In the genomic region with DNA sequence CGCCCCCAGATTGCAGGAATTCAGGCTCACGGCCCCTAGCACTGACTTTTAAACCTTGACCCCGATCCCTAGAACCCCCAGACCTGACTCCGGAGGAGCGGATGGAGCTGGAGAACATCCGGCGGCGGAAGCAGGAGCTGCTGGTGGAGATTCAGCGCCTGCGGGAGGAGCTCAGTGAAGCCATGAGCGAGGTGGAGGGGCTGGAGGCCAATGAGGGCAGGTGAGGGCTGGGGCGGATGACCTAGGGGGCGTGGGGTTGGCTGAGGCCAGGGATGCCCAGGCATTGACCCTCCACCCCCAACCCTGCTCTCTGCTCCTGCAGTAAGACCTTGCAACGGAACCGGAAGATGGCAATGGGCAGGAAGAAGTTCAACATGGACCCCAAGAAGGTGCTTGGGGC, we compare ENCODE assay signal across 8 cellular contexts. TPM values are rescaled to one million over a fixed set of nuclear protein-coding genes. Genes with fewer than 3 reads are reported as not detected.
DNase-seq lines count a peak whose midpoint lies in the region; ATAC-seq, FAIRE-seq and TF ChIP-seq lines count a peak whose summit lies in the region.

No MANE protein-coding gene starts in this region.

- peak overlapping the region; percentile 82 for H3K4me3 ChIP-seq in astrocyte (ENCODE audit: insufficient read depth, low read depth, low read length)
- H3K4me3 ChIP-seq in right lobe of liver = peak overlapping the region; percentile 99
- peak overlapping the region; percentile 67 to 90 for H3K4me3 ChIP-seq in tibial artery

- no peak for FAIRE-seq in astrocyte (lab: Jason Lieb, UNC)

- WGBS in right lobe of liver (ENCODE audit: insufficient coverage, low coverage, low lambda C conversion rate, missing lambda C conversion rate) = 54% methylated on average over 8 of the region's 15 CpGs

- TF ChIP-seq CTCF in astrocyte (IDR thresholded peaks at IDR 0.05; ENCODE audit: insufficient read depth, low read depth, low read length) (no peak), right lobe of liver (IDR thresholded peaks at IDR 0.05) (no peak), tibial artery (IDR thresholded peaks at IDR 0.05) (no peak)

- peaks cover 45% of the 10 kb centered on the region for H3K79me2 ChIP-seq in astrocyte (ENCODE audit: insufficient read depth, low read length)

- no peak for TF ChIP-seq POLR2A in right lobe of liver (IDR thresholded peaks at IDR 0.05)

- peak overlapping the region; percentile 98 for H3K4me2 ChIP-seq in astrocyte (ENCODE audit: low read length)

- no peak overlapping the region for H2AFZ ChIP-seq in astrocyte (ENCODE audit: low read depth, low read length)

- H3K4me1 Mint-ChIP-seq in activated T-cell treated with anti-CD3 and anti-CD28 coated beads, Interleukin-2, amount 50 U/mL, for 24 hours (ENCODE audit: low read depth) = peaks cover 24% of the 10 kb centered on the region
- H3K4me1 Mint-ChIP-seq in astrocyte (ENCODE audit: low read depth, unreplicated experiment) = peaks cover 16% of the 10 kb centered on the region

- H3K9me3 Mint-ChIP-seq in activated T-cell treated with anti-CD3 and anti-CD28 coated beads, Interleukin-2, amount 50 U/mL, for 24 hours = no peaks in the 10 kb centered on the region
- peaks cover 2% of the 10 kb centered on the region for H3K9me3 Mint-ChIP-seq in astrocyte (ENCODE audit: unreplicated experiment)

- H3K27ac ChIP-seq in astrocyte (ENCODE audit: low read depth, low read length) = peak overlapping the region; percentile 14
- H3K27ac ChIP-seq in right lobe of liver = no peak overlapping the region
- H3K27ac ChIP-seq in tibial artery = peak overlapping the region; percentile 88 to 98

- no peaks in the 10 kb centered on the region for H3K27me3 ChIP-seq in astrocyte (ENCODE audit: insufficient read depth, low read length)
- H3K27me3 ChIP-seq in right lobe of liver = no peaks in the 10 kb centered on the region
- H3K27me3 ChIP-seq in tibial artery = no peaks in the 10 kb centered on the region

- peaks cover 55% of the 10 kb centered on the region for H4K20me1 ChIP-seq in astrocyte (ENCODE audit: insufficient read depth, low read length)

- peak overlapping the region; percentile 98 for H3K9ac ChIP-seq in astrocyte (ENCODE audit: low read length)

- no peaks in the 10 kb centered on the region for H3K27me3 Mint-ChIP-seq in activated T-cell treated with anti-CD3 and anti-CD28 coated beads, Interleukin-2, amount 50 U/mL, for 24 hours
- H3K27me3 Mint-ChIP-seq in astrocyte (ENCODE audit: low read depth, unreplicated experiment) = no peaks in the 10 kb centered on the region

- intact Hi-C loops in right lobe of liver (cut with DNase I) (no loop called here), tibial artery (cut with DNase I; ENCODE audit: low total_unique reads) (no loop called here)

- H3K9me3 ChIP-seq in astrocyte (ENCODE audit: insufficient read depth, low read depth, low read length) (no peaks in the 10 kb centered on the region), right lobe of liver (no peaks in the 10 kb centered on the region), tibial artery (no peaks in the 10 kb centered on the region)

- peaks cover 48% of the 10 kb centered on the region for H3K36me3 Mint-ChIP-seq in activated T-cell treated with anti-CD3 and anti-CD28 coated beads, Interleukin-2, amount 50 U/mL, for 24 hours (ENCODE audit: low read depth)
- peaks cover 28% of the 10 kb centered on the region for H3K36me3 Mint-ChIP-seq in astrocyte (ENCODE audit: low read depth, unreplicated experiment)

- ATAC-seq in right lobe of liver = no peak

- H3K27ac Mint-ChIP-seq in activated T-cell treated with anti-CD3 and anti-CD28 coated beads, Interleukin-2, amount 50 U/mL, for 24 hours = peak overlapping the region; percentile 86
- peak overlapping the region; percentile 80 for H3K27ac Mint-ChIP-seq in astrocyte (ENCODE audit: unreplicated experiment)

- no peak for DNase-seq in activated T-cell treated with anti-CD3 and anti-CD28 coated beads, Interleukin-2, amount 50 U/mL, for 24 hours
- DNase-seq in activated T-cell treated with anti-CD3 and anti-CD28 coated beads, Interleukin-2, amount 50 U/mL, for 48 hours = no peak
- DNase-seq in astrocyte (ENCODE audit: low read depth) (no peak), right lobe of liver (peak in 1 of 3 donors; percentile 36), tibial artery (no peak)
- no peak for DNase-seq in activated effector memory CD4-positive, alpha-beta T cell treated with Interleukin-2 at 50 U/mL for 16 hours
- DNase-seq in stimulated activated CD4-positive, alpha-beta T cell treated with anti-CD3 and anti-CD28 coated beads, Interleukin-2, amount 100 ng/mL, for 24 hours = no peak
- no peak for DNase-seq in activated effector memory CD4-positive, alpha-beta T cell treated with anti-CD3 and anti-CD28 coated beads, Interleukin-2, amount 50 U/mL, for 16 hours

- H3K36me3 ChIP-seq in astrocyte (ENCODE audit: insufficient read depth, low read length) (peaks cover 36% of the 10 kb centered on the region), right lobe of liver (peaks cover 0 to 39% (median 15%) of the 10 kb centered on the region in 4 donors), tibial artery (peaks cover 48 to 53% (median 52%) of the 10 kb centered on the region in 3 donors)

- peak overlapping the region; percentile 83 for H3K4me3 Mint-ChIP-seq in activated T-cell treated with anti-CD3 and anti-CD28 coated beads, Interleukin-2, amount 50 U/mL, for 24 hours
- H3K4me3 Mint-ChIP-seq in astrocyte (ENCODE audit: unreplicated experiment) = peak overlapping the region; percentile 92

- H3K4me1 ChIP-seq in astrocyte (ENCODE audit: insufficient read depth, low read length) = peaks cover 24% of the 10 kb centered on the region
- peaks cover 0 to 8% (median 4%) of the 10 kb centered on the region in 4 donors for H3K4me1 ChIP-seq in right lobe of liver
- H3K4me1 ChIP-seq in tibial artery = peaks cover 0 to 41% (median 19%) of the 10 kb centered on the region in 4 donors

RNA-seq across cellular contexts. Expression of gene CYTH2, which starts 1.1 kb away (rescaled TPM):
- total RNA-seq in astrocyte = 62.4 and 67.1 TPM in 2 replicates
- total RNA-seq in right lobe of liver = 10 to 100 TPM in 5 of 6 experiments, 1 to 10 TPM in 1; 7.7 to 22.7 (median 13.5) TPM

RNA-seq across cellular contexts. Expression of gene KCNJ14, which starts 14.9 kb away (rescaled TPM):
- total RNA-seq in astrocyte = 1.4 TPM in 2 replicates
- total RNA-seq in right lobe of liver = under 1 TPM; 0.22 to 0.44 (median 0.31) TPM

RNA-seq across cellular contexts. Expression of gene GRWD1, which starts 24.5 kb away (rescaled TPM):
- total RNA-seq in astrocyte = 35.6 and 41.4 TPM in 2 replicates
- total RNA-seq in right lobe of liver = 10 to 100 TPM; 14.7 to 31.0 (median 17.6) TPM

RNA-seq across cellular contexts. Expression of gene LMTK3, which starts 41.4 kb away (rescaled TPM):
- total RNA-seq in astrocyte = 6.2 TPM in 2 replicates
- total RNA-seq in right lobe of liver = under 1 TPM in 5 of 6 experiments, not detected in 1; 0.09 to 0.31 (median 0.12) TPM

Comparison
In these comparisons a context has a peak if more than half of its experiments do, and no peak if none do; other contexts are left out.
1. H3K27ac ChIP-seq: peak in astrocyte (single experiment) and tibial artery (2 of 2); none in right lobe of liver (0 of 3).
2. Peak in every context shown above with its lines, with median percentiles within 50 percentile points of each other: H3K4me3 ChIP-seq.